34 cellular contexts compared by ENCODE assay signal in genomic region chr17:50578173-50578572, GRCh38. TPM values are rescaled to one million over a fixed set of nuclear protein-coding genes. Genes with fewer than 3 reads are reported as not detected.
"Had no signal": no experiment of that assay in that cellular context is flagged by ENCODE, and none has a peak within 500 bp of the region (broad histone marks: within the 10 kb centered on the region; RNA-seq: fewer than 3 reads in every experiment).

No MANE protein-coding gene starts in this region.

- H3K4me1 ChIP-seq: adrenal gland, breast epithelium had no signal

- H3K36me3 ChIP-seq: adrenal gland, brain microvascular endothelial cell, breast epithelium had no signal

- DNase-seq: activated B cell treated with CpG ODN at 0.5 μM for 24 hours; activated CD4-positive, alpha-beta memory T cell treated with anti-CD3 and anti-CD28 coated beads for 36 hours; activated CD4-positive, alpha-beta T cell treated with anti-CD3 and anti-CD28 coated beads for 4 hours; activated CD4-positive, alpha-beta T cell treated with anti-CD3 and anti-CD28 coated beads, Interleukin-2, amount 10 ng/mL, durations not matched to agents 24 days and 14 days; activated CD4-positive, alpha-beta T cell treated with anti-CD3 and anti-CD28 coated beads, Interleukin-2, amount 50 U/mL, for 1 hour; activated CD4-positive, alpha-beta T cell treated with anti-CD3 and anti-CD28 coated beads, Interleukin-2, amount 50 U/mL, for 4 hours; activated CD4-positive, CD25-positive, alpha-beta regulatory T cell treated with anti-CD3 and anti-CD28 coated beads, Interleukin-2, amount 50 U/mL, for 72 hours; activated CD8-positive, alpha-beta memory T cell treated with anti-CD3 and anti-CD28 coated beads, Interleukin-2, amount 50 U/mL, for 4 hours; activated CD8-positive, alpha-beta T cell treated with anti-CD3 and anti-CD28 coated beads for 36 hours; activated effector memory CD4-positive, alpha-beta T cell treated with anti-CD3 and anti-CD28 coated beads, Interleukin-2, amount 50 U/mL, for 16 hours; activated gamma-delta T cell treated with Interleukin-2 at 50 U/mL for 16 hours; activated naive CD4-positive, alpha-beta T cell; activated naive CD4-positive, alpha-beta T cell treated with anti-CD3 and anti-CD28 coated beads for 36 hours; activated naive CD4-positive, alpha-beta T cell treated with anti-CD3 and anti-CD28 coated beads, Interleukin-2, amount 50 U/mL, for 16 hours; activated naive CD8-positive, alpha-beta T cell treated with anti-CD3 and anti-CD28 coated beads for 36 hours; activated T-cell treated with anti-CD3 and anti-CD28 coated beads for 4 hours; activated T-cell treated with anti-CD3 and anti-CD28 coated beads, Interleukin-2, amount 50 U/mL, for 1 hour; activated T-cell treated with anti-CD3 and anti-CD28 coated beads, Interleukin-2, amount 50 U/mL, for 4 hours; activated T-cell treated with anti-CD3 and anti-CD28 coated beads, Interleukin-2, amount 50 U/mL, for 72 hours; adrenal gland; amniotic stem cell; aorta; body of pancreas; brain microvascular endothelial cell; central memory CD4-positive, alpha-beta T cell; T-cell; T-helper 2 cell; T-helper 9 cell had no signal

- H3K27ac ChIP-seq: adrenal gland, body of pancreas, brain microvascular endothelial cell, breast epithelium had no signal

- ATAC-seq: activated CD8-positive, alpha-beta T cell treated with anti-CD3 and anti-CD28 coated beads for 36 hours; activated naive CD4-positive, alpha-beta T cell treated with anti-CD3 and anti-CD28 coated beads, Interleukin-2, amount 50 U/mL, for 72 hours; activated T-cell treated with anti-CD3 and anti-CD28 coated beads, Interleukin-2, amount 50 U/mL, for 4 hours; activated T-cell treated with anti-CD3 and anti-CD28 coated beads, Interleukin-2, amount 50 U/mL, for 72 hours; activated T-helper 17 cell treated with anti-CD3 and anti-CD28 coated beads, Interleukin-2, amount 50 U/mL, for 72 hours; body of pancreas; T-cell had no signal

- H3K9me3 ChIP-seq: adrenal gland, body of pancreas, breast epithelium had no signal

- H3K27me3 ChIP-seq: adrenal gland, body of pancreas, breast epithelium had no signal

- H3K4me3 ChIP-seq: adrenal gland, body of pancreas, breast epithelium had no signal

RNA-seq across cellular contexts. Expression of gene CACNA1G, which starts 17.7 kb away (rescaled TPM):
- total RNA-seq: T-cell; T-helper 1 cell treated with Interleukin-12 subunit alpha and Interleukin-12 subunit beta and Interleukin-4 antibody, amounts not matched to agents 30 ng/mL and 1 ng/mL, for 36 hours had no signal
- polyA plus RNA-seq: aorta had no signal

RNA-seq across cellular contexts. Expression of gene EPN3, which starts 45.6 kb away (rescaled TPM):
- total RNA-seq: activated B cell treated with CpG ODN at 0.5 μM for 24 hours; activated CD4-positive, alpha-beta memory T cell treated with anti-CD3 and anti-CD28 coated beads for 36 hours; activated CD4-positive, alpha-beta T cell treated with anti-CD3 and anti-CD28 coated beads, Interleukin-2, amount 10 ng/mL, durations not matched to agents 24 days and 14 days; activated CD8-positive, alpha-beta memory T cell treated with anti-CD3 and anti-CD28 coated beads for 36 hours; activated CD8-positive, alpha-beta T cell treated with anti-CD3 and anti-CD28 coated beads for 36 hours; activated naive CD4-positive, alpha-beta T cell treated with anti-CD3 and anti-CD28 coated beads for 36 hours; activated naive CD4-positive, alpha-beta T cell treated with anti-CD3 and anti-CD28 coated beads, Interleukin-2, amount 50 U/mL, for 72 hours; activated naive CD8-positive, alpha-beta T cell treated with anti-CD3 and anti-CD28 coated beads for 36 hours; activated T-cell treated with anti-CD3 and anti-CD28 coated beads, Interleukin-2, amount 50 U/mL, for 72 hours; activated T-helper 1 cell treated with anti-CD3 and anti-CD28 coated beads, Interleukin-12 subunit alpha, Interleukin-12 subunit beta, Interleukin-2, Interleukin-4 antibody, amounts not matched to agents 30 ng/mL and 10 ng/mL and 1 ng/mL, durations not matched to agents 14 hours and 24 hours and 36 hours; activated T-helper 17 cell treated with anti-CD3 and anti-CD28 coated beads, Interleukin-2, amount 50 U/mL, for 72 hours; aorta had no signal

RNA-seq across cellular contexts. Expression of gene ABCC3, which starts 56.5 kb away (rescaled TPM):
- total RNA-seq: activated CD4-positive, alpha-beta memory T cell treated with anti-CD3 and anti-CD28 coated beads for 36 hours; activated CD4-positive, alpha-beta T cell treated with anti-CD3 and anti-CD28 coated beads, Interleukin-2, amount 10 ng/mL, durations not matched to agents 24 days and 14 days; activated CD8-positive, alpha-beta memory T cell treated with anti-CD3 and anti-CD28 coated beads for 36 hours; activated CD8-positive, alpha-beta T cell treated with anti-CD3 and anti-CD28 coated beads for 36 hours; activated naive CD4-positive, alpha-beta T cell treated with anti-CD3 and anti-CD28 coated beads for 36 hours; activated naive CD4-positive, alpha-beta T cell treated with anti-CD3 and anti-CD28 coated beads, Interleukin-2, amount 50 U/mL, for 72 hours; activated naive CD8-positive, alpha-beta T cell treated with anti-CD3 and anti-CD28 coated beads for 36 hours; activated T-cell treated with anti-CD3 and anti-CD28 coated beads, Interleukin-2, amount 50 U/mL, for 72 hours; activated T-helper 1 cell treated with anti-CD3 and anti-CD28 coated beads, Interleukin-12 subunit alpha, Interleukin-12 subunit beta, Interleukin-2, Interleukin-4 antibody, amounts not matched to agents 30 ng/mL and 10 ng/mL and 1 ng/mL, durations not matched to agents 14 hours and 24 hours and 36 hours; T-helper 1 cell treated with Interleukin-12 subunit alpha and Interleukin-12 subunit beta and Interleukin-4 antibody, amounts not matched to agents 30 ng/mL and 1 ng/mL, for 36 hours had no signal
